8 cellular contexts compared by ENCODE assay signal in the genomic region with DNA sequence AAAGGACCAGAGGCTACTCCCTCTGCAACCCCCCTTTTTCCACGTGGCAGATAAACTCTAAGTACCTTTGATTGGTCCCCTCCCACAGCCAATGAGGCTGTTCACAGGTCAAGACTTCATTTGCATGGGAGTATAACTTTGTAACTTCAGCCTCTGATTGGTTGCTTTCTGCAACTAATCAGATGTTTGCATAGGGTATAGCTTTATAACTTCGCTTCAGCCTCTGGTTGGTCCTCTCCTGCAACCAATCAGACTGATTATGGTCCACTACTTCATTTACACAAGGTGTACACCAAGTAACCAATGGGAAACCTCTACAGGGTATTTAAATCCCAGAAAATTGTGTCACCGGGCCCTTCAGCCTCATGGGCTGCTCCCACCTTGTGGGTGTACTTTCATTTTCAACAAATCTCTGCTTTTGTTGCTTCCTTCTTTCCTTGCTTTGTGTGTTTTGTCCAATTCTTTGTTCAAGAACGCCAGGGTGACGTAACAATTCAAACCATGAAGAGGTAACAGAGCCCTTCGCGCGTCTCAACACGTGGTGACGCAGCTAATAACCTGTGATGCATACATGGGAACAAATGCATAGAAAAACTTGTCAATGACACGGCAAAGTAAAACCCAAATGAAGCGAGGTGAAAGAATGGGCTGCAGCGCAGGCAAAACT. TPM values are rescaled to one million over a fixed set of nuclear protein-coding genes. Genes with fewer than 3 reads are reported as not detected.
A peak's percentile ranks its signal among the peaks of the same experiment; 100 is the strongest.
DNase-seq lines count a peak whose midpoint lies in the region; ATAC-seq, FAIRE-seq and TF ChIP-seq lines count a peak whose summit lies in the region.

No MANE protein-coding gene starts in this region.

- intact Hi-C loops in GM12878 (cut with micrococcal nuclease; ENCODE audit: unreplicated experiment), result loop anchor here (2.0 kb wide), 3 partner anchors 37 to 147 kb away; a partner anchor contains a TSS
- intact Hi-C loops in sciatic nerve (cut with DNase I), result loop anchor here (10.0 kb wide), 1 partner anchor 145 kb away; a partner anchor contains a TSS

- TF ChIP-seq POLR2A in NB4 (IDR thresholded peaks at IDR 0.05; ENCODE audit: extremely low read depth, insufficient read length) (no peak), GM12878 (IDR thresholded peaks at IDR 0.05; ENCODE audit: low read depth, low read length) (no peak)

- no peak for TF ChIP-seq RAD21 in GM12878 (IDR thresholded peaks at IDR 0.05; ENCODE audit: insufficient read depth, low read depth, low read length)

- H3K27ac ChIP-seq in GM12878 (ENCODE audit: control insufficient read depth, insufficient read depth), result peak overlapping the region; percentile 73; the same call in 1 of the 2 replicates
- H3K27ac ChIP-seq in muscle layer of duodenum (ENCODE audit: low read length), result no peak overlapping the region

- no peak for FAIRE-seq in GM12878 (lab: Jason Lieb, UNC)

- CTCF ChIA-PET in GM12878 (lab: Yijun Ruan, JAX), result interaction anchor here (1.1 to 2.5 kb wide), 11 partner anchors 10 to 344 kb away, joined by 3 to 9 read pairs (median 5); no protein-coding TSS in a partner anchor

- POLR2A ChIA-PET in GM12878 (lab: Charles Lee), result interaction anchor here (1.3 kb wide), 1 partner anchor 47 kb away, joined by 3 read pairs; a partner anchor contains a TSS

- no TSS peak for BruUV-seq in GM12878 (replicated peaks; lab: Mats Ljungman, UMichigan)

- H3K9me3 ChIP-seq in GM12878 (replicated peaks; ENCODE audit: control insufficient read depth, insufficient read depth, low read length) (no peaks in the 10 kb centered on the region; the same call in 2 of the 3 replicates), muscle layer of duodenum (ENCODE audit: control insufficient read depth in 1 of 2, low read length in 2 of 2) (no peaks in the 10 kb centered on the region)

- no peaks in the 10 kb centered on the region for H3K79me2 ChIP-seq in GM12878 (ENCODE audit: control insufficient read depth, insufficient read depth, low read length)

- H3K36me3 ChIP-seq in GM12878 (ENCODE audit: control insufficient read depth in 2 of 2, insufficient read depth in 2 of 2, low read length in 1 of 2), result 0 out of 4 replicates have a peak, but pooled peaks cover 0 to under 1% of the 10 kb centered on the region in 2 experiments
- H3K36me3 ChIP-seq in muscle layer of duodenum (ENCODE audit: control insufficient read depth in 1 of 2, insufficient read depth in 2 of 2, low read length in 2 of 2), result peaks cover 12 to 16% of the 10 kb centered on the region in 2 donors

- SMC1A ChIA-PET in GM12878 (lab: Charles Lee; ENCODE audit: uncharacterized antibody, unreplicated experiment), result interaction anchor here (0.6 to 2.5 kb wide), 5 partner anchors 10 to 75 kb away, joined by 3 to 15 read pairs (median 3); no protein-coding TSS in a partner anchor

- peak overlapping the region; percentile 65 for H3K4me3 ChIP-seq in NB4 (ENCODE audit: low read depth, low read length)
- peak overlapping the region; percentile 91; the same call in 1 of the 2 replicates for H3K4me3 ChIP-seq in GM12878
- H3K4me3 ChIP-seq in muscle layer of duodenum (ENCODE audit: low read depth in 1 of 2, low read length in 2 of 2), result peak overlapping the region; percentile 86 to 96

- H3K4me1 ChIP-seq in GM12878 (ENCODE audit: control insufficient read depth, insufficient read depth, low read length), result peaks cover 9% of the 10 kb centered on the region
- peaks cover 3 to 7% of the 10 kb centered on the region in 2 donors for H3K4me1 ChIP-seq in muscle layer of duodenum (ENCODE audit: control insufficient read depth in 1 of 2, insufficient read depth in 2 of 2, low read length in 2 of 2)

- peak; percentile 71 for DNase-seq in DMS53 (lab: John Stamatoyannopoulos, UW)
- DNase-seq in NB4 (ENCODE audit: low read depth), result peak; percentile 15
- no peak for DNase-seq in GM12878 (ENCODE audit: low read depth, low spot score)
- DNase-seq in kidney tubule cell (ENCODE audit: low spot score), result no peak
- no peak for DNase-seq in SW480 (ENCODE audit: low spot score)
- no peak for DNase-seq in sciatic nerve (ENCODE audit: low spot score)

- H2AFZ ChIP-seq in GM12878 (ENCODE audit: control insufficient read depth, low read depth, low read length), result peak overlapping the region; percentile 91

- in situ Hi-C loops in GM12878 (cut with MboI), result no loop called here

- peak overlapping the region; percentile 43 for H3K9ac ChIP-seq in GM12878 (ENCODE audit: control insufficient read depth, insufficient read depth, low read length)

- RAD21 ChIA-PET in GM12878 (lab: Charles Lee; ENCODE audit: unreplicated experiment), result interaction anchor here (0.7 to 2.1 kb wide), 7 partner anchors 11 to 337 kb away, joined by 3 to 7 read pairs (median 3); no protein-coding TSS in a partner anchor

- TF ChIP-seq CTCF in NB4 (IDR thresholded peaks at IDR 0.05; ENCODE audit: low read depth, low read length) (no peak), GM12878 (IDR thresholded peaks at IDR 0.05 in 2 of 3, conservative IDR thresholded peaks at IDR 0.05 in 1 of 3; ENCODE audit: control insufficient read depth in 2 of 3, extremely low read depth in 1 of 3, insufficient read depth in 1 of 3, low read depth in 3 of 3, low read length in 3 of 3) (no peak)

- ATAC-seq in GM12878 (no peak), HG03039 (IDR thresholded peaks at IDR 0.05; ENCODE audit: unreplicated experiment) (no peak), sciatic nerve (no peak)

- H3K27me3 ChIP-seq in GM12878 (replicated peaks in 1 of 2; ENCODE audit: control insufficient read depth in 2 of 2, insufficient read depth in 2 of 2, low read length in 1 of 2), result no peaks in the 10 kb centered on the region
- H3K27me3 ChIP-seq in muscle layer of duodenum (ENCODE audit: low read depth, low read length), result no peaks in the 10 kb centered on the region

- H3K4me2 ChIP-seq in GM12878 (ENCODE audit: control insufficient read depth, insufficient read depth), result peak overlapping the region; percentile 71

- no peak for TF ChIP-seq EP300 in GM12878 (IDR thresholded peaks at IDR 0.05; ENCODE audit: borderline replicate concordance in 1 of 2, control insufficient read depth in 1 of 2, low read depth in 2 of 2, low read length in 2 of 2)

- H4K20me1 ChIP-seq in GM12878 (ENCODE audit: control insufficient read depth, insufficient read depth), result no peaks in the 10 kb centered on the region

- 24% methylated on average over 13 of the region's 13 CpGs for WGBS in GM12878 (ENCODE audit: insufficient coverage, insufficient replicate concordance, low lambda C conversion rate, missing lambda C conversion rate)

TF ChIP-seq in GM12878, 131 proteins besides CTCF, POLR2A, EP300 and RAD21:
- TF ChIP-seq, protein P1, sequence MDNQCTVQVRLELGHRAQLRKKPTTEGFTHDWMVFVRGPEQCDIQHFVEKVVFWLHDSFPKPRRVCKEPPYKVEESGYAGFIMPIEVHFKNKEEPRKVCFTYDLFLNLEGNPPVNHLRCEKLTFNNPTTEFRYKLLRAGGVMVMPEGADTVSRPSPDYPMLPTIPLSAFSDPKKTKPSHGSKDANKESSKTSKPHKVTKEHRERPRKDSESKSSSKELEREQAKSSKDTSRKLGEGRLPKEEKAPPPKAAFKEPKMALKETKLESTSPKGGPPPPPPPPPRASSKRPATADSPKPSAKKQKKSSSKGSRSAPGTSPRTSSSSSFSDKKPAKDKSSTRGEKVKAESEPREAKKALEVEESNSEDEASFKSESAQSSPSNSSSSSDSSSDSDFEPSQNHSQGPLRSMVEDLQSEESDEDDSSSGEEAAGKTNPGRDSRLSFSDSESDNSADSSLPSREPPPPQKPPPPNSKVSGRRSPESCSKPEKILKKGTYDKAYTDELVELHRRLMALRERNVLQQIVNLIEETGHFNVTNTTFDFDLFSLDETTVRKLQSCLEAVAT (IDR thresholded peaks at IDR 0.05), result 0 out of 2 replicates have a peak, but pooled peaks have one; percentile 20
- TF ChIP-seq, protein P2, sequence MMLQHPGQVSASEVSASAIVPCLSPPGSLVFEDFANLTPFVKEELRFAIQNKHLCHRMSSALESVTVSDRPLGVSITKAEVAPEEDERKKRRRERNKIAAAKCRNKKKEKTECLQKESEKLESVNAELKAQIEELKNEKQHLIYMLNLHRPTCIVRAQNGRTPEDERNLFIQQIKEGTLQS (IDR thresholded peaks at IDR 0.05; ENCODE audit: borderline replicate concordance, extremely low read depth, low read depth, low read length), result no peak

RNA-seq across cellular contexts. Expression of a gene that starts 47.2 kb away (rescaled TPM):
- 140 and 151 TPM in 2 replicates for total RNA-seq in GM12878 (2013; cell fraction: nucleolus; rRNA removed)
- total RNA-seq in GM12878 (2014; rRNA removed) (58.1 and 64.9 TPM in 2 replicates), GM12878 (2014; rRNA removed; fragmentation: Illumina TruSeq; extraction: Trizol) (49.5 and 49.9 TPM in 2 replicates), GM12878 (2021) (42.9 and 47.9 TPM in 2 replicates), sciatic nerve (48.8 TPM)
- 34.7 TPM for polyA plus RNA-seq in GM12878 (2011; ENCODE audit: low read depth)
- polyA plus RNA-seq in GM12878 (2011; rRNA removed) (65.1 and 67.0 TPM in 2 replicates), GM12878 (2014; fragmentation: Illumina TruSeq; extraction: Trizol) (55.1 and 56.9 TPM in 2 replicates), GM12878 (2014; fragmentation: Nextera tagmentation; extraction: Ambion mirVana) (10 to 100 TPM; 36.8 to 39.6 TPM), GM12878 (2014; rRNA removed) (48.0 and 55.5 TPM in 2 replicates), GM12878 (2016; fragmentation: Nextera tagmentation; extraction: Ambion mirVana) (10 to 100 TPM; 32.5 to 41.5 TPM)
- polyA plus RNA-seq in GM12878 (2011; cell fraction: cytosol; rRNA removed), result 61.5 and 64.4 TPM in 2 replicates
- 39.2 and 43.9 TPM in 2 replicates for polyA plus RNA-seq in GM12878 (2011; cell fraction: nucleus; rRNA removed)
- 39.6 and 42.4 TPM in 2 replicates for polyA plus RNA-seq in GM12878 (2012)
- 50.7 and 54.3 TPM in 2 replicates for polyA minus RNA-seq in GM12878 (2011; rRNA and poly(A)+ RNA removed)
- polyA minus RNA-seq in GM12878 (2011; cell fraction: cytosol; rRNA and poly(A)+ RNA removed), result 25.3 and 28.4 TPM in 2 replicates
- 24.1 and 34.9 TPM in 2 replicates for polyA minus RNA-seq in GM12878 (2011; cell fraction: nucleus; rRNA and poly(A)+ RNA removed)

Comparison
In these comparisons a context has a peak if more than half of its experiments do, and no peak if none do; other contexts are left out.
1. DNase-seq: peak in DMS53 (single experiment) and NB4 (single experiment); none in GM12878 (single experiment), kidney tubule cell (single experiment), SW480 (single experiment) and sciatic nerve (single experiment).
2. Peak in every context shown above with its lines, with median percentiles within 50 percentile points of each other: H3K4me3 ChIP-seq.